In genomic region chr9:125493861-125494554, GRCh38 we compare ENCODE assay signal across 2 cellular contexts.
TF ChIP-seq lines count a peak whose summit lies in the region.

No MANE protein-coding gene starts in this region.

TF ChIP-seq in A549, 52 proteins besides CTCF, POLR2A, EP300 and RAD21:
- no peak for TF ChIP-seq JUNB (IDR thresholded peaks at IDR 0.05)
- no peak for TF ChIP-seq SREBF2 (IDR thresholded peaks at IDR 0.05)
- no peak for TF ChIP-seq MAZ (IDR thresholded peaks at IDR 0.05; ENCODE audit: borderline replicate concordance, low read depth, low read length)
- TF ChIP-seq EHMT2 (IDR thresholded peaks at IDR 0.05; ENCODE audit: low read depth), result no peak
- no peak for TF ChIP-seq ATOH8 (CRISPR knock-in tag; IDR thresholded peaks at IDR 0.05; ENCODE audit: low read depth)
- TF ChIP-seq NPAS2 (CRISPR knock-in tag; IDR thresholded peaks at IDR 0.05; ENCODE audit: borderline replicate concordance), result no peak
- no peak for TF ChIP-seq PBX3 (IDR thresholded peaks at IDR 0.05)
- no peak for TF ChIP-seq RARB (CRISPR knock-in tag; IDR thresholded peaks at IDR 0.05)
- no peak for TF ChIP-seq PHF8 (IDR thresholded peaks at IDR 0.05; ENCODE audit: borderline replicate concordance, low read depth)
- TF ChIP-seq FOSB (CRISPR knock-in tag; IDR thresholded peaks at IDR 0.05), result no peak
- no peak for TF ChIP-seq E2F6 (IDR thresholded peaks at IDR 0.05; ENCODE audit: borderline replicate concordance, low read depth)
- TF ChIP-seq TP53 (CRISPR knock-in tag; IDR thresholded peaks at IDR 0.05), result no peak
- no peak for TF ChIP-seq NFE2L2 (conservative IDR thresholded peaks at IDR 0.05; ENCODE audit: low read length)

TF ChIP-seq in HCT116, 20 proteins besides CTCF, POLR2A, EP300 and RAD21:
- TF ChIP-seq CBX3 (IDR thresholded peaks at IDR 0.05; ENCODE audit: low read depth) (no peak), TCF7L2 (IDR thresholded peaks at IDR 0.05; ENCODE audit: borderline replicate concordance, extremely low read depth, insufficient read depth, insufficient read length) (no peak), EGR1 (IDR thresholded peaks at IDR 0.05; ENCODE audit: low read depth) (no peak)
